Comparison of ENCODE assay signal across 14 cellular contexts in the genomic region with DNA sequence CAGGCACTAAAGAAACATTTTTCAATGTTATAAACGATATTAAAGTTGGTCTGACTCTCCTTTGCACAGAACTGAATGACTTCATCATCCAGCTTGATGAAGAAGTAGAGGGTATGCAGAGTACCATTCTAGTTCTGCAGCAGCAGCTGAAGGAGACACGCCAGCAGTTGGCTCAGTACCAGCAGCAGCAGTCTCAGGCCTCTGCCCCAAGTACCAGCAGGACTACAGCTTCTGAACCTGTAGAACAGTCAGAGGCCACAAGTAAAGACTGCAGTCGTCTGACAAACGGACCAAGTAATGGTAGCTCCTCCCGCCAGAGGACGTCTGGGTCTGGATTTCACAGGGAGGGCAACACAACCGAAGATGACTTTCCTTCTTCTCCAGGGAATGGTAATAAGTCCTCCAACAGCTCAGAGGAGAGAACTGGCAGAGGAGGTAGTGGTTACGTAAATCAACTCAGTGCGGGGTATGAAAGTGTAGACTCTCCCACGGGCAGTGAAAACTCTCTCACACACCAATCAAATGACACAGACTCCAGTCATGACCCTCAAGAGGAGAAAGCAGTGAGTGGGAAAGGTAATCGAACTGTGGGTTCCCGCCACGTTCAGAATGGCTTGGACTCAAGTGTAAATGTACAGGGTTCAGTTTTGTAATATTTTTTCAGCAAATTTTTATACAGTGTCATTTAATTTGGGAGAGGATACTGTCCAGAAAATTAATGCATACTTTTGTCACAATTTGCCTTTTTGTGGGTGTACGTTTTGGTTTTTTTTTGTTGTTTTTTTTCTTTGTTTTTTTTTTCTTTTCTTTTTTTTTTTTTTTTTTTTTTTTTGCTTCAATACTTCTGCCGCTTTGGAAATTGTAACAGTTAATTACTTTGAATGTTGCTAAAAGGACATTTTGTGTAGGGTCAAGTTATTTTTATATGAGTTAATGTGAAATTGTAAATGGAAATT. TPM values are rescaled to one million over a fixed set of nuclear protein-coding genes. Genes with fewer than 3 reads are reported as not detected.
A peak's percentile ranks its signal among the peaks of the same experiment; 100 is the strongest.
DNase-seq lines count a peak whose midpoint lies in the region; ATAC-seq and TF ChIP-seq lines count a peak whose summit lies in the region.
"Had no signal": no experiment of that assay in that cellular context is flagged by ENCODE, and none has a peak within 500 bp of the region (broad histone marks: within the 10 kb centered on the region; RNA-seq: fewer than 3 reads in every experiment).

No MANE protein-coding gene starts in this region.

- H3K27me3 Mint-ChIP-seq in activated naive CD4-positive, alpha-beta T cell treated with anti-CD3 and anti-CD28 coated beads, Interleukin-2, amount 10 ng/mL, durations not matched to agents 7 days and 5 days: no peaks in the 10 kb centered on the region
- no peaks in the 10 kb centered on the region for H3K27me3 Mint-ChIP-seq in activated B cell treated with CpG ODN at 0.5 μM for 24 hours
- H3K27me3 Mint-ChIP-seq in glutamatergic neuron (ENCODE audit: unreplicated experiment): no peaks in the 10 kb centered on the region
- H3K27me3 Mint-ChIP-seq: activated T-helper 17 cell treated with anti-CD3 and anti-CD28 coated beads, Interleukin-2, amount 50 U/mL, for 72 hours had no signal

- TF ChIP-seq CTCF in activated B cell treated with CpG ODN at 0.5 μM for 24 hours (IDR thresholded peaks at IDR 0.05) (no peak), glutamatergic neuron (IDR thresholded peaks at IDR 0.05; ENCODE audit: partially characterized antibody, unreplicated experiment) (no peak)

- DNase-seq in activated naive CD4-positive, alpha-beta T cell treated with anti-CD3 and anti-CD28 coated beads, Interleukin-2, amount 10 ng/mL, durations not matched to agents 7 days and 5 days: no peak
- DNase-seq in activated naive CD4-positive, alpha-beta T cell treated with anti-CD3 and anti-CD28 coated beads, Interleukin-2, amount 50 U/mL, for 16 hours: no peak
- DNase-seq in activated B cell treated with CpG ODN at 0.5 μM for 24 hours: no peak
- no peak for DNase-seq in glutamatergic neuron
- DNase-seq in stimulated activated naive CD8-positive, alpha-beta T cell treated with anti-CD3 and anti-CD28 coated beads, Interleukin-15, Interleukin-2, amounts not matched to agents 100 U/mL and 50 U/mL, for 24 hours: no peak
- DNase-seq in 8988T: no peak
- no peak for DNase-seq in NCI-H526 (lab: John Stamatoyannopoulos, UW)
- DNase-seq: colonic mucosa, NCI-H2227 treated with DMSO at 0.1 percent for 48 hours, right lobe of liver, upper lobe of right lung had no signal

- no peaks in the 10 kb centered on the region for H3K9me3 Mint-ChIP-seq in activated naive CD4-positive, alpha-beta T cell treated with anti-CD3 and anti-CD28 coated beads, Interleukin-2, amount 10 ng/mL, durations not matched to agents 7 days and 5 days
- H3K9me3 Mint-ChIP-seq in activated B cell treated with CpG ODN at 0.5 μM for 24 hours (no peaks in the 10 kb centered on the region), glutamatergic neuron (ENCODE audit: unreplicated experiment) (peaks cover 3% of the 10 kb centered on the region)
- H3K9me3 Mint-ChIP-seq: activated T-helper 17 cell treated with anti-CD3 and anti-CD28 coated beads, Interleukin-2, amount 50 U/mL, for 72 hours had no signal

- intact Hi-C loops in activated B cell treated with CpG ODN at 0.5 μM for 24 hours (cut with micrococcal nuclease): no loop called here

- H3K4me1 Mint-ChIP-seq in activated naive CD4-positive, alpha-beta T cell treated with anti-CD3 and anti-CD28 coated beads, Interleukin-2, amount 10 ng/mL, durations not matched to agents 7 days and 5 days: peaks cover 11% of the 10 kb centered on the region
- H3K4me1 Mint-ChIP-seq in activated B cell treated with CpG ODN at 0.5 μM for 24 hours (no peaks in the 10 kb centered on the region), glutamatergic neuron (ENCODE audit: low read depth, unreplicated experiment) (peaks cover 5% of the 10 kb centered on the region)

- CTCF ChIA-PET in activated naive CD4-positive, alpha-beta T cell treated with anti-CD3 and anti-CD28 coated beads, Interleukin-2, amount 10 ng/mL, durations not matched to agents 7 days and 5 days (lab: Charles Lee): no interaction called here
- CTCF ChIA-PET in activated B cell treated with CpG ODN at 0.5 μM for 24 hours (lab: Charles Lee): no interaction called here

- H3K4me3 Mint-ChIP-seq in activated naive CD4-positive, alpha-beta T cell treated with anti-CD3 and anti-CD28 coated beads, Interleukin-2, amount 10 ng/mL, durations not matched to agents 7 days and 5 days: no peak overlapping the region
- no peak overlapping the region for H3K4me3 Mint-ChIP-seq in activated B cell treated with CpG ODN at 0.5 μM for 24 hours
- H3K4me3 Mint-ChIP-seq in glutamatergic neuron (ENCODE audit: unreplicated experiment): no peak overlapping the region
- H3K4me3 Mint-ChIP-seq: activated T-helper 17 cell treated with anti-CD3 and anti-CD28 coated beads, Interleukin-2, amount 50 U/mL, for 72 hours had no signal

- peaks cover 61% of the 10 kb centered on the region for H3K36me3 Mint-ChIP-seq in activated naive CD4-positive, alpha-beta T cell treated with anti-CD3 and anti-CD28 coated beads, Interleukin-2, amount 10 ng/mL, durations not matched to agents 7 days and 5 days
- H3K36me3 Mint-ChIP-seq in activated B cell treated with CpG ODN at 0.5 μM for 24 hours (ENCODE audit: low read depth) (peaks cover 78% of the 10 kb centered on the region), glutamatergic neuron (ENCODE audit: unreplicated experiment) (no peaks in the 10 kb centered on the region)

- POLR2A ChIA-PET in activated B cell treated with CpG ODN at 0.5 μM for 24 hours (lab: Charles Lee): no interaction called here

- ATAC-seq in activated B cell treated with CpG ODN at 0.5 μM for 24 hours (ENCODE audit: low read depth) (no peak), HG02973 (IDR thresholded peaks at IDR 0.05; ENCODE audit: unreplicated experiment) (no peak)
- peak; percentile 20 for ATAC-seq in stimulated activated naive CD8-positive, alpha-beta T cell treated with anti-CD3 and anti-CD28 coated beads, Interleukin-15, Interleukin-2, amounts not matched to agents 100 U/mL and 50 U/mL, for 24 hours
- ATAC-seq: activated T-helper 17 cell treated with anti-CD3 and anti-CD28 coated beads, Interleukin-2, amount 50 U/mL, for 72 hours; upper lobe of right lung had no signal

- H3K27ac Mint-ChIP-seq in activated naive CD4-positive, alpha-beta T cell treated with anti-CD3 and anti-CD28 coated beads, Interleukin-2, amount 10 ng/mL, durations not matched to agents 7 days and 5 days: peak overlapping the region; percentile 33
- H3K27ac Mint-ChIP-seq in activated B cell treated with CpG ODN at 0.5 μM for 24 hours (peak overlapping the region; percentile 46), glutamatergic neuron (ENCODE audit: unreplicated experiment) (peak overlapping the region; percentile 4)
- H3K27ac Mint-ChIP-seq: activated T-helper 17 cell treated with anti-CD3 and anti-CD28 coated beads, Interleukin-2, amount 50 U/mL, for 72 hours had no signal

RNA-seq across cellular contexts. Expression of a gene that starts 6.6 kb away (rescaled TPM):
- total RNA-seq in activated B cell treated with CpG ODN at 0.5 μM for 24 hours: 82.0 and 87.9 TPM in 2 replicates
- 228 TPM for total RNA-seq in glutamatergic neuron (ENCODE audit: unreplicated experiment)

RNA-seq across cellular contexts. Expression of a gene that starts 27.9 kb away (rescaled TPM):
- 124 and 141 TPM in 2 replicates for total RNA-seq in activated B cell treated with CpG ODN at 0.5 μM for 24 hours
- 108 TPM for total RNA-seq in glutamatergic neuron (ENCODE audit: unreplicated experiment)

RNA-seq across cellular contexts. Expression of a gene that starts 34.2 kb away (rescaled TPM):
- total RNA-seq in activated B cell treated with CpG ODN at 0.5 μM for 24 hours (181 and 199 TPM in 2 replicates), glutamatergic neuron (ENCODE audit: unreplicated experiment) (254 TPM)

RNA-seq across cellular contexts. Expression of a gene that starts 35.0 kb away (rescaled TPM):
- total RNA-seq in activated B cell treated with CpG ODN at 0.5 μM for 24 hours (44.7 and 47.7 TPM in 2 replicates), glutamatergic neuron (ENCODE audit: unreplicated experiment) (45.4 TPM)

RNA-seq across cellular contexts. Expression of a gene that starts 44.8 kb away (rescaled TPM):
- total RNA-seq in activated B cell treated with CpG ODN at 0.5 μM for 24 hours (0.24 TPM in 1 of 2 replicates, not detected in the other), glutamatergic neuron (ENCODE audit: unreplicated experiment) (not detected)
- total RNA-seq: lung microvascular endothelial cell had no signal
